25 cellular contexts compared by ENCODE assay signal in genomic region chr11:76415073-76415472, GRCh38. TPM values are rescaled to one million over a fixed set of nuclear protein-coding genes. Genes with fewer than 3 reads are reported as not detected.
A peak's percentile ranks its signal among the peaks of the same experiment; 100 is the strongest.
DNase-seq lines count a peak whose midpoint lies in the region; TF ChIP-seq lines count a peak whose summit lies in the region.
"Had no signal": no experiment of that assay in that cellular context is flagged by ENCODE, and none has a peak within 500 bp of the region (broad histone marks: within the 10 kb centered on the region; RNA-seq: fewer than 3 reads in every experiment).

No MANE protein-coding gene starts in this region.

- no peaks in the 10 kb centered on the region for H3K36me3 Mint-ChIP-seq in activated CD4-positive, alpha-beta memory T cell treated with anti-CD3 and anti-CD28 coated beads for 36 hours
- no peaks in the 10 kb centered on the region for H3K36me3 Mint-ChIP-seq in activated CD4-positive, alpha-beta memory T cell treated with anti-CD3 and anti-CD28 coated beads, Interleukin-2, amount 10 ng/mL, durations not matched to agents 7 days and 5 days (ENCODE audit: low read depth)
- no peaks in the 10 kb centered on the region for H3K36me3 Mint-ChIP-seq in H9 (ENCODE audit: insufficient read depth in 1 of 3, low read depth in 3 of 3)
- H3K36me3 Mint-ChIP-seq: activated naive CD4-positive, alpha-beta T cell treated with anti-CD3 and anti-CD28 coated beads, Interleukin-2, amount 50 U/mL, for 72 hours had no signal

- POLR2A ChIA-PET in activated CD4-positive, alpha-beta memory T cell treated with anti-CD3 and anti-CD28 coated beads for 36 hours (lab: Charles Lee), result no interaction called here
- POLR2A ChIA-PET in activated CD4-positive, alpha-beta memory T cell treated with anti-CD3 and anti-CD28 coated beads, Interleukin-2, amount 10 ng/mL, durations not matched to agents 7 days and 5 days (lab: Charles Lee), result no interaction called here
- POLR2A ChIA-PET in RWPE1 (lab: Yijun Ruan, JAX; ENCODE audit: low non-redundant PET), result no interaction called here

- H2BK15ac ChIP-seq in H9 (ENCODE audit: low read depth, low read length), result no peak overlapping the region
- no peak overlapping the region for H2BK15ac ChIP-seq in neuronal stem cell (ENCODE audit: low read length)

- H3K4me2 ChIP-seq in H9 (ENCODE audit: insufficient read depth, insufficient read length, low read length) (no peak overlapping the region), neuronal stem cell (ENCODE audit: insufficient read depth, low read length, poor library complexity, severe bottlenecking) (no peak overlapping the region)
- H3K4me2 ChIP-seq: BLaER1 had no signal

- H3K4ac ChIP-seq in H9 (ENCODE audit: low read depth, low read length), result no peak overlapping the region
- no peak overlapping the region for H3K4ac ChIP-seq in neuronal stem cell (ENCODE audit: low read length)

- no peaks in the 10 kb centered on the region for H3K9me3 ChIP-seq in H9 (ENCODE audit: control insufficient read depth, low read depth, low read length)
- H3K9me3 ChIP-seq in neuronal stem cell (replicated peaks in 1 of 2; ENCODE audit: control insufficient read depth in 2 of 2, insufficient read depth in 1 of 2, low read depth in 1 of 2, low read length in 2 of 2), result no peaks in the 10 kb centered on the region
- H3K9me3 ChIP-seq: BLaER1, breast epithelium, mucosa of descending colon, ovary, tibial nerve had no signal

- no peaks in the 10 kb centered on the region for H4K20me1 ChIP-seq in H9 (ENCODE audit: control insufficient read depth, insufficient read depth, insufficient read length)
- H4K20me1 ChIP-seq: BLaER1 had no signal

- H3K79me1 ChIP-seq in H9 (ENCODE audit: insufficient read depth, low read depth, low read length, poor library complexity, severe bottlenecking) (no peaks in the 10 kb centered on the region), neuronal stem cell (ENCODE audit: low read depth, low read length) (no peaks in the 10 kb centered on the region)

- peak; percentile 22 for DNase-seq in activated CD4-positive, alpha-beta memory T cell treated with anti-CD3 and anti-CD28 coated beads for 36 hours
- no peak for DNase-seq in activated CD4-positive, alpha-beta memory T cell treated with anti-CD3 and anti-CD28 coated beads, Interleukin-2, amount 10 ng/mL, durations not matched to agents 7 days and 5 days
- DNase-seq in H9 (peak; percentile 76), RWPE1 (ENCODE audit: low spot score) (peak; percentile 9), neuronal stem cell (ENCODE audit: low spot score) (no peak), NCI-H2196 treated with DMSO at 0.1 percent for 48 hours (lab: John Stamatoyannopoulos, UW; ENCODE audit: unreplicated experiment) (no peak), mucosa of gallbladder (ENCODE audit: low spot score) (no peak)
- DNase-seq: ACHN; activated CD4-positive, alpha-beta T cell treated with anti-CD3 and anti-CD28 coated beads, Interleukin-2, amount 10 ng/mL, durations not matched to agents 7 days and 5 days; activated CD8-positive, alpha-beta memory T cell treated with anti-CD3 and anti-CD28 coated beads, Interleukin-2, amount 50 U/mL, for 4 hours; GOT3; mucosa of descending colon; NCI-H1105; ovary; SIG-M5 had no signal

- H3K4me1 ChIP-seq in H9 (ENCODE audit: insufficient read depth, low read length) (no peaks in the 10 kb centered on the region), neuronal stem cell (ENCODE audit: control insufficient read depth in 2 of 2, insufficient read depth in 1 of 2, low read depth in 1 of 2, low read length in 2 of 2) (no peaks in the 10 kb centered on the region)
- H3K4me1 ChIP-seq: BLaER1, breast epithelium, tibial nerve had no signal

- H2BK12ac ChIP-seq in H9 (ENCODE audit: insufficient read length, low read depth, low read length) (no peak overlapping the region), neuronal stem cell (ENCODE audit: low read length) (no peak overlapping the region)

- no peak overlapping the region for H4K8ac ChIP-seq in H9 (replicated peaks; ENCODE audit: insufficient read length, low read depth, low read length)
- no peak overlapping the region for H4K8ac ChIP-seq in neuronal stem cell (ENCODE audit: low read depth, low read length)

- no peaks in the 10 kb centered on the region for H3K27me3 ChIP-seq in H9 (ENCODE audit: insufficient read depth, low read length)
- H3K27me3 ChIP-seq in neuronal stem cell (ENCODE audit: control insufficient read depth in 3 of 3, insufficient read depth in 3 of 3, low read depth in 1 of 3, low read length in 3 of 3), result no peaks in the 10 kb centered on the region
- H3K27me3 ChIP-seq: BLaER1, breast epithelium, ovary, tibial nerve had no signal

- H3K23ac ChIP-seq in H9 (ENCODE audit: insufficient read length, low read depth, low read length), result no peak overlapping the region
- no peak overlapping the region for H3K23ac ChIP-seq in neuronal stem cell (ENCODE audit: low read depth, low read length, poor library complexity)

- intact Hi-C loops in activated CD4-positive, alpha-beta memory T cell treated with anti-CD3 and anti-CD28 coated beads for 36 hours (cut with micrococcal nuclease), result no loop called here

- TF ChIP-seq CTCF in H9 (conservative IDR thresholded peaks at IDR 0.05), result peak; percentile 45; the same call in 2 of the 3 replicates
- no peak for TF ChIP-seq CTCF in RWPE1 (conservative IDR thresholded peaks at IDR 0.05; ENCODE audit: low read depth)

- H3K27ac Mint-ChIP-seq in activated CD4-positive, alpha-beta memory T cell treated with anti-CD3 and anti-CD28 coated beads for 36 hours, result no peak overlapping the region
- no peak overlapping the region for H3K27ac Mint-ChIP-seq in activated CD4-positive, alpha-beta memory T cell treated with anti-CD3 and anti-CD28 coated beads, Interleukin-2, amount 10 ng/mL, durations not matched to agents 7 days and 5 days
- H3K27ac Mint-ChIP-seq in H9, result no peak overlapping the region
- H3K27ac Mint-ChIP-seq: activated CD4-positive, alpha-beta T cell treated with anti-CD3 and anti-CD28 coated beads, Interleukin-2, amount 10 ng/mL, durations not matched to agents 7 days and 5 days; activated naive CD4-positive, alpha-beta T cell treated with anti-CD3 and anti-CD28 coated beads, Interleukin-2, amount 50 U/mL, for 72 hours; activated T-helper 1 cell treated with anti-CD3 and anti-CD28 coated beads, Interleukin-12 subunit alpha, Interleukin-12 subunit beta, Interleukin-2, Interleukin-4 antibody, amounts not matched to agents 30 ng/mL and 10 ng/mL and 1 ng/mL, durations not matched to agents 14 hours and 24 hours and 36 hours; nephron had no signal

- H2AFZ ChIP-seq in H9 (ENCODE audit: low read length) (no peak overlapping the region), neuronal stem cell (ENCODE audit: low read length) (no peak overlapping the region)

- no peak overlapping the region for H2AK5ac ChIP-seq in H9 (ENCODE audit: insufficient read length, low read length)
- H2AK5ac ChIP-seq in neuronal stem cell (ENCODE audit: low read depth, low read length), result no peak overlapping the region

- CTCF ChIA-PET in activated CD4-positive, alpha-beta memory T cell treated with anti-CD3 and anti-CD28 coated beads for 36 hours (lab: Charles Lee), result no interaction called here
- CTCF ChIA-PET in activated CD4-positive, alpha-beta memory T cell treated with anti-CD3 and anti-CD28 coated beads, Interleukin-2, amount 10 ng/mL, durations not matched to agents 7 days and 5 days (lab: Charles Lee), result interaction anchor here (0.9 to 1.1 kb wide), 2 partner anchors 11 to 173 kb away, joined by 3 to 4 read pairs; no protein-coding TSS in a partner anchor
- CTCF ChIA-PET in RWPE1 (lab: Yijun Ruan, JAX), result no interaction called here

- H3K9ac ChIP-seq in H9 (ENCODE audit: extremely low read depth, insufficient read length, low read length) (no peak overlapping the region), neuronal stem cell (ENCODE audit: low read depth, low read length, poor library complexity) (peak overlapping the region; percentile 36)
- H3K9ac ChIP-seq: BLaER1 had no signal

- H3K4me3 ChIP-seq in neuronal stem cell (ENCODE audit: low read length in 2 of 2), result no peak overlapping the region
- H3K4me3 ChIP-seq: BLaER1, breast epithelium, lung, mucosa of descending colon, ovary, skin epidermis, tibial nerve had no signal

- no peaks in the 10 kb centered on the region for H3K4me1 Mint-ChIP-seq in activated CD4-positive, alpha-beta memory T cell treated with anti-CD3 and anti-CD28 coated beads for 36 hours (ENCODE audit: low read depth)
- H3K4me1 Mint-ChIP-seq in activated CD4-positive, alpha-beta memory T cell treated with anti-CD3 and anti-CD28 coated beads, Interleukin-2, amount 10 ng/mL, durations not matched to agents 7 days and 5 days, result no peaks in the 10 kb centered on the region
- H3K4me1 Mint-ChIP-seq in H9, result no peaks in the 10 kb centered on the region
- H3K4me1 Mint-ChIP-seq: activated CD4-positive, alpha-beta T cell treated with anti-CD3 and anti-CD28 coated beads, Interleukin-2, amount 10 ng/mL, durations not matched to agents 7 days and 5 days had no signal

- H4K91ac ChIP-seq in H9 (ENCODE audit: insufficient read length, low read depth, low read length) (no peak overlapping the region), neuronal stem cell (ENCODE audit: low read depth, low read length, poor library complexity) (no peak overlapping the region)

- no peak overlapping the region for H3K18ac ChIP-seq in H9 (ENCODE audit: insufficient read length, low read depth, low read length)
- H3K18ac ChIP-seq in neuronal stem cell (ENCODE audit: low read length), result no peak overlapping the region

- H3K36me3 ChIP-seq in neuronal stem cell (replicated peaks in 1 of 2; ENCODE audit: control insufficient read depth in 2 of 2, insufficient read depth in 2 of 2, low read length in 2 of 2), result no peaks in the 10 kb centered on the region
- H3K36me3 ChIP-seq: BLaER1, breast epithelium, ovary, tibial nerve had no signal

- H2BK120ac ChIP-seq in H9 (ENCODE audit: low read depth, low read length, poor library complexity, severe bottlenecking) (no peak overlapping the region), neuronal stem cell (ENCODE audit: low read depth, low read length) (no peak overlapping the region)

- H3K27ac ChIP-seq in H9 (ENCODE audit: insufficient read length, low read depth, low read length), result no peak overlapping the region
- H3K27ac ChIP-seq in RWPE1, result no peak overlapping the region
- H3K27ac ChIP-seq in neuronal stem cell (replicated peaks; ENCODE audit: low read length), result no peak overlapping the region
- H3K27ac ChIP-seq: BLaER1, breast epithelium, epithelial cell of prostate, ovary, skin epidermis, tibial nerve, VCaP had no signal

- no peaks in the 10 kb centered on the region for H3K9me3 Mint-ChIP-seq in activated CD4-positive, alpha-beta memory T cell treated with anti-CD3 and anti-CD28 coated beads for 36 hours
- no peaks in the 10 kb centered on the region for H3K9me3 Mint-ChIP-seq in activated CD4-positive, alpha-beta memory T cell treated with anti-CD3 and anti-CD28 coated beads, Interleukin-2, amount 10 ng/mL, durations not matched to agents 7 days and 5 days
- H3K9me3 Mint-ChIP-seq in H9, result no peaks in the 10 kb centered on the region
- H3K9me3 Mint-ChIP-seq: activated CD4-positive, alpha-beta T cell treated with anti-CD3 and anti-CD28 coated beads, Interleukin-2, amount 10 ng/mL, durations not matched to agents 7 days and 5 days; activated naive CD4-positive, alpha-beta T cell treated with anti-CD3 and anti-CD28 coated beads, Interleukin-2, amount 50 U/mL, for 72 hours; activated T-helper 1 cell treated with anti-CD3 and anti-CD28 coated beads, Interleukin-12 subunit alpha, Interleukin-12 subunit beta, Interleukin-2, Interleukin-4 antibody, amounts not matched to agents 30 ng/mL and 10 ng/mL and 1 ng/mL, durations not matched to agents 14 hours and 24 hours and 36 hours had no signal

- H3K4me3 Mint-ChIP-seq in activated CD4-positive, alpha-beta memory T cell treated with anti-CD3 and anti-CD28 coated beads for 36 hours, result no peak overlapping the region
- H3K4me3 Mint-ChIP-seq in activated CD4-positive, alpha-beta memory T cell treated with anti-CD3 and anti-CD28 coated beads, Interleukin-2, amount 10 ng/mL, durations not matched to agents 7 days and 5 days, result no peak overlapping the region
- H3K4me3 Mint-ChIP-seq in H9, result no peak overlapping the region
- H3K4me3 Mint-ChIP-seq: activated CD4-positive, alpha-beta T cell treated with anti-CD3 and anti-CD28 coated beads, Interleukin-2, amount 10 ng/mL, durations not matched to agents 7 days and 5 days; activated T-helper 1 cell treated with anti-CD3 and anti-CD28 coated beads, Interleukin-12 subunit alpha, Interleukin-12 subunit beta, Interleukin-2, Interleukin-4 antibody, amounts not matched to agents 30 ng/mL and 10 ng/mL and 1 ng/mL, durations not matched to agents 14 hours and 24 hours and 36 hours; nephron had no signal

- H3T11ph ChIP-seq in H9 (ENCODE audit: low read length), result no peak overlapping the region

- peaks cover 10% of the 10 kb centered on the region for H3K27me3 Mint-ChIP-seq in activated CD4-positive, alpha-beta memory T cell treated with anti-CD3 and anti-CD28 coated beads for 36 hours
- H3K27me3 Mint-ChIP-seq in activated CD4-positive, alpha-beta memory T cell treated with anti-CD3 and anti-CD28 coated beads, Interleukin-2, amount 10 ng/mL, durations not matched to agents 7 days and 5 days, result peaks cover 32% of the 10 kb centered on the region
- H3K27me3 Mint-ChIP-seq in H9 (ENCODE audit: low read depth), result 0 out of 2 replicates have a peak, but pooled peaks cover 1% of the 10 kb centered on the region

- no peaks in the 10 kb centered on the region for H3K23me2 ChIP-seq in H9 (ENCODE audit: insufficient read length, low read depth, low read length, poor library complexity, severe bottlenecking)

- no peak overlapping the region for H3K14ac ChIP-seq in H9 (ENCODE audit: insufficient read depth, low read length)
- no peak overlapping the region for H3K14ac ChIP-seq in neuronal stem cell (ENCODE audit: low read length)

- H2BK5ac ChIP-seq in H9 (ENCODE audit: insufficient read length, low read length), result no peak overlapping the region
- H2BK5ac ChIP-seq in neuronal stem cell (ENCODE audit: low read length), result no peak overlapping the region

- H3K79me2 ChIP-seq in H9 (ENCODE audit: insufficient read depth, low read length), result no peaks in the 10 kb centered on the region

- no peak overlapping the region for H3K56ac ChIP-seq in H9 (ENCODE audit: insufficient read length, low read depth, low read length)

- H2BK20ac ChIP-seq in H9 (ENCODE audit: low read depth, low read length, poor library complexity, severe bottlenecking), result no peak overlapping the region

- no peak overlapping the region for H4K5ac ChIP-seq in H9 (ENCODE audit: insufficient read length, low read depth, low read length)

RNA-seq across cellular contexts. Expression of gene EMSY, which starts 29.7 kb away (rescaled TPM):
- total RNA-seq in activated CD4-positive, alpha-beta memory T cell treated with anti-CD3 and anti-CD28 coated beads for 36 hours, result 10 to 100 TPM; 23.5 to 25.4 TPM
- total RNA-seq in activated CD4-positive, alpha-beta memory T cell treated with anti-CD3 and anti-CD28 coated beads, Interleukin-2, amount 10 ng/mL, durations not matched to agents 7 days and 5 days, result 10 to 100 TPM; 33.9 to 35.5 TPM
- total RNA-seq in H9 (2021) (26.5 and 29.3 TPM in 2 replicates), mucosa of gallbladder (18.3 TPM)
- 43.6 TPM for polyA plus RNA-seq in neuronal stem cell (2013, experiment 1 of 2)
- polyA plus RNA-seq in neuronal stem cell (2013, experiment 2 of 2), result 40.1 TPM

RNA-seq across cellular contexts. Expression of gene GVQW3, which starts 34.0 kb away (rescaled TPM):
- total RNA-seq in activated CD4-positive, alpha-beta memory T cell treated with anti-CD3 and anti-CD28 coated beads for 36 hours, result 1 to 10 TPM; 2.3 to 3.3 TPM
- 1 to 10 TPM; 2.8 to 3.7 TPM for total RNA-seq in activated CD4-positive, alpha-beta memory T cell treated with anti-CD3 and anti-CD28 coated beads, Interleukin-2, amount 10 ng/mL, durations not matched to agents 7 days and 5 days
- total RNA-seq in H9 (2021) (4.5 and 4.7 TPM in 2 replicates), mucosa of gallbladder (3.0 TPM)
- polyA plus RNA-seq in neuronal stem cell (2013, experiment 1 of 2), result 8.2 TPM
- 9.1 TPM for polyA plus RNA-seq in neuronal stem cell (2013, experiment 2 of 2)

RNA-seq across cellular contexts. Expression of gene THAP12, which starts 34.1 kb away (rescaled TPM):
- total RNA-seq in activated CD4-positive, alpha-beta memory T cell treated with anti-CD3 and anti-CD28 coated beads for 36 hours, result 10 to 100 TPM; 46.2 to 49.2 TPM
- 10 to 100 TPM; 51.1 to 52.9 TPM for total RNA-seq in activated CD4-positive, alpha-beta memory T cell treated with anti-CD3 and anti-CD28 coated beads, Interleukin-2, amount 10 ng/mL, durations not matched to agents 7 days and 5 days
- total RNA-seq in H9 (2021) (42.5 and 43.0 TPM in 2 replicates), mucosa of gallbladder (23.1 TPM)
- 48.7 TPM for polyA plus RNA-seq in neuronal stem cell (2013, experiment 1 of 2)
- polyA plus RNA-seq in neuronal stem cell (2013, experiment 2 of 2), result 47.2 TPM

Comparison
In these comparisons a context has a peak if more than half of its experiments do, and no peak if none do; other contexts are left out.
1. DNase-seq: peak in activated CD4-positive, alpha-beta memory T cell treated with anti-CD3 and anti-CD28 coated beads for 36 hours (single experiment), H9 (single experiment) and RWPE1 (single experiment); none in activated CD4-positive, alpha-beta memory T cell treated with anti-CD3 and anti-CD28 coated beads, Interleukin-2, amount 10 ng/mL, durations not matched to agents 7 days and 5 days (single experiment), neuronal stem cell (single experiment), NCI-H2196 treated with DMSO at 0.1 percent for 48 hours (single experiment) and mucosa of gallbladder (single experiment).